Comparison of ENCODE assay signal across 15 cellular contexts in genomic region chr6:135830971-135831370, GRCh38.
"Had no signal": no experiment of that assay in that cellular context is flagged by ENCODE, and none has a peak within 500 bp of the region (broad histone marks: within the 10 kb centered on the region; RNA-seq: fewer than 3 reads in every experiment).

No MANE protein-coding gene starts in this region.

- H3K4me1 Mint-ChIP-seq: activated naive CD4-positive, alpha-beta T cell treated with anti-CD3 and anti-CD28 coated beads, Interleukin-2, amount 10 ng/mL, durations not matched to agents 7 days and 5 days; memory B cell; natural killer cell; T-cell had no signal

- H3K4me3 Mint-ChIP-seq: activated naive CD4-positive, alpha-beta T cell treated with anti-CD3 and anti-CD28 coated beads, Interleukin-2, amount 10 ng/mL, durations not matched to agents 7 days and 5 days; memory B cell; natural killer cell; stimulated activated naive CD8-positive, alpha-beta T cell treated with anti-CD3 and anti-CD28 coated beads, Interleukin-15, amount 100 ng/mL, for 72 hours; T-cell had no signal

- DNase-seq: activated CD4-positive, alpha-beta T cell treated with anti-CD3 and anti-CD28 coated beads, Interleukin-2, amount 50 U/mL, for 48 hours; activated CD4-positive, CD25-positive, alpha-beta regulatory T cell treated with anti-CD3 and anti-CD28 coated beads, Interleukin-2, amount 50 U/mL, for 72 hours; activated naive CD4-positive, alpha-beta T cell treated with anti-CD3 and anti-CD28 coated beads, Interleukin-2, amount 10 ng/mL, durations not matched to agents 7 days and 5 days; activated T-cell treated with anti-CD3 and anti-CD28 coated beads, Interleukin-2, amount 50 U/mL, for 1 hour; effector CD8-positive, alpha-beta T cell; islet precursor cell; left lung; natural killer cell; stimulated activated naive CD8-positive, alpha-beta T cell treated with anti-CD3 and anti-CD28 coated beads, Interleukin-15, amount 100 ng/mL, for 72 hours; T-cell; T1000 had no signal

- H3K27ac Mint-ChIP-seq: activated naive CD4-positive, alpha-beta T cell treated with anti-CD3 and anti-CD28 coated beads, Interleukin-2, amount 10 ng/mL, durations not matched to agents 7 days and 5 days; memory B cell; natural killer cell; stimulated activated naive CD8-positive, alpha-beta T cell treated with anti-CD3 and anti-CD28 coated beads, Interleukin-15, amount 100 ng/mL, for 72 hours; T-cell had no signal

- ATAC-seq: left lung; natural killer cell; stimulated activated naive CD8-positive, alpha-beta T cell treated with anti-CD3 and anti-CD28 coated beads, Interleukin-15, amount 100 ng/mL, for 72 hours; T-cell had no signal

- H3K9me3 Mint-ChIP-seq: activated naive CD4-positive, alpha-beta T cell treated with anti-CD3 and anti-CD28 coated beads, Interleukin-2, amount 10 ng/mL, durations not matched to agents 7 days and 5 days; memory B cell; natural killer cell; T-cell had no signal

- H3K4me3 ChIP-seq: hepatocyte, left lung, SK-N-MC, thoracic aorta had no signal

- H3K36me3 Mint-ChIP-seq: activated naive CD4-positive, alpha-beta T cell treated with anti-CD3 and anti-CD28 coated beads, Interleukin-2, amount 10 ng/mL, durations not matched to agents 7 days and 5 days; memory B cell; natural killer cell; T-cell had no signal
